ENCODE assay signal across 21 cellular contexts in the genomic region with DNA sequence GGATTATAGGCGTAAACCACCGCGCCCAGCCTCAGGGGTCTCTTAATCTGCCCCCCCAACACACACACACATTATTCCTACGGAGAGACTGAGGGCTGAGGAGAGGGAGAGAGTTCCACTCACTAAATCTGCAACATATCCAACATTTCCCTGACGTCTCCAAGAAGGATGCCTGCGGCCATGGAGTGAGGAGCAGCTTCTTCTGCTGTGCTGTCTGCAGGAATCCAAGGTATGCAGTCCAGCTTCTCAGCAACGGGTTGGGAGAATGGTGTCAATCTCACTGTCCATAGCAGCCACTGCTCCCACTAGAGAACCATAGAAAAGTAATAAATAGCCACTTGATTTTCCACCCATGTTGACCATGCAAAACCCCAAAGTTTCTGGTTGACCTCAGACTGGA. TPM values are rescaled to one million over a fixed set of nuclear protein-coding genes. Genes with fewer than 3 reads are reported as not detected.
A peak's percentile ranks its signal among the peaks of the same experiment; 100 is the strongest.
DNase-seq lines count a peak whose midpoint lies in the region; ATAC-seq and TF ChIP-seq lines count a peak whose summit lies in the region.
"Had no signal": no experiment of that assay in that cellular context is flagged by ENCODE, and none has a peak within 500 bp of the region (broad histone marks: within the 10 kb centered on the region; RNA-seq: fewer than 3 reads in every experiment).

No MANE protein-coding gene starts in this region.

- no peaks in the 10 kb centered on the region for H3K79me2 ChIP-seq in mesendoderm (ENCODE audit: control insufficient read depth, insufficient read depth, low read length)
- H3K79me2 ChIP-seq in GM23248 (ENCODE audit: insufficient read depth), result no peaks in the 10 kb centered on the region

- WGBS in heart left ventricle, 4 donors, result 62 to 70% (median 66%) methylated on average over 7 of the region's 7 CpGs
- no CpG with 5 or more reads among the region's 7 CpGs for WGBS in mesendoderm (ENCODE audit: extremely low coverage, insufficient coverage, low lambda C conversion rate)
- WGBS in GM23248 (ENCODE audit: low coverage in 1 of 2, low lambda C conversion rate in 2 of 2, missing lambda C conversion rate in 2 of 2), 2 experiments, result 75 to 77% methylated on average over 7 of the region's 7 CpGs

- no peak overlapping the region for H2AK5ac ChIP-seq in mesendoderm (ENCODE audit: low read length)

- no peak overlapping the region for H4K5ac ChIP-seq in mesendoderm (ENCODE audit: low read length)

- H4K8ac ChIP-seq in mesendoderm (ENCODE audit: low read depth, low read length), result no peak overlapping the region

- ATAC-seq in left ventricle myocardium superior (no peak), heart left ventricle (no peak), GM21390 (IDR thresholded peaks at IDR 0.05; ENCODE audit: unreplicated experiment) (no peak), HG02610 (IDR thresholded peaks at IDR 0.05; ENCODE audit: unreplicated experiment) (no peak)
- ATAC-seq: SK-N-SH treated with all-trans-retinoic acid at 6 μM for 48 hours had no signal

- TF ChIP-seq POLR2A in heart left ventricle (IDR thresholded peaks at IDR 0.05), result no peak

- peaks cover 0 to 10% (median 0%) of the 10 kb centered on the region in 9 donors for H3K27me3 ChIP-seq in heart left ventricle
- H3K27me3 ChIP-seq in mesendoderm (ENCODE audit: insufficient read depth, low read length, poor library complexity), result no peaks in the 10 kb centered on the region
- no peaks in the 10 kb centered on the region for H3K27me3 ChIP-seq in GM23248 (replicated peaks; ENCODE audit: insufficient read depth)

- H3K23ac ChIP-seq in mesendoderm (ENCODE audit: low read length), result no peak overlapping the region

- H3K4me3 ChIP-seq in heart left ventricle, result no peak overlapping the region
- no peak overlapping the region for H3K4me3 ChIP-seq in mesendoderm (ENCODE audit: low read length)
- no peak overlapping the region for H3K4me3 ChIP-seq in GM23248
- H3K4me3 ChIP-seq: BLaER1 had no signal

- no peaks in the 10 kb centered on the region for H3K79me1 ChIP-seq in mesendoderm (ENCODE audit: low read length)

- no peaks in the 10 kb centered on the region for H3K9me2 ChIP-seq in GM23248 (ENCODE audit: insufficient read depth)

- H3K27ac ChIP-seq in heart left ventricle (no peak overlapping the region), mesendoderm (ENCODE audit: low read depth, low read length) (no peak overlapping the region), GM23248 (no peak overlapping the region)
- H3K27ac ChIP-seq: BLaER1 had no signal

- no peaks in the 10 kb centered on the region for H4K20me1 ChIP-seq in GM23248 (ENCODE audit: insufficient read depth)
- H4K20me1 ChIP-seq: BLaER1 had no signal

- H3K9me3 ChIP-seq in heart left ventricle, result no peaks in the 10 kb centered on the region
- H3K9me3 ChIP-seq in GM23248 (ENCODE audit: low read depth), result no peaks in the 10 kb centered on the region
- H3K9me3 ChIP-seq: BLaER1 had no signal

- H3K4me2 ChIP-seq in mesendoderm (ENCODE audit: low read length) (no peak overlapping the region), GM23248 (ENCODE audit: unreplicated experiment) (no peak overlapping the region)
- H3K4me2 ChIP-seq: BLaER1 had no signal

- intact Hi-C loops in left ventricle myocardium superior (cut with micrococcal nuclease), result no loop called here
- intact Hi-C loops in heart left ventricle (cut with DNase I), result loop anchor here in 3 of 10 donors (10.0 kb wide), 2 partner anchors 88 to 282 kb away; a partner anchor contains a TSS

- H3K36me3 ChIP-seq in heart left ventricle, result no peaks in the 10 kb centered on the region
- no peaks in the 10 kb centered on the region for H3K36me3 ChIP-seq in mesendoderm (ENCODE audit: control insufficient read depth, insufficient read depth, low read length)
- H3K36me3 ChIP-seq in GM23248 (ENCODE audit: low read depth), result no peaks in the 10 kb centered on the region
- H3K36me3 ChIP-seq: BLaER1 had no signal

- H3K18ac ChIP-seq in mesendoderm (ENCODE audit: low read length), result no peak overlapping the region

- TF ChIP-seq CTCF in heart left ventricle (IDR thresholded peaks at IDR 0.05), result no peak

- H2BK5ac ChIP-seq in mesendoderm (ENCODE audit: low read length), result no peak overlapping the region

- H3K4ac ChIP-seq in mesendoderm (ENCODE audit: low read depth, low read length), result no peak overlapping the region

- H3K9ac ChIP-seq in mesendoderm (ENCODE audit: low read length) (no peak overlapping the region), GM23248 (no peak overlapping the region)
- H3K9ac ChIP-seq: BLaER1 had no signal

- DNase-seq in left ventricle myocardium superior, result peak; percentile 9
- DNase-seq in heart left ventricle, result no peak
- DNase-seq in amniotic epithelial cell (ENCODE audit: low read depth), result peak; percentile 25
- peak; percentile 48 for DNase-seq in mesendoderm
- DNase-seq in GM23248, result no peak
- no peak for DNase-seq in SKM-1 (lab: John Stamatoyannopoulos, UW; ENCODE audit: unreplicated experiment)
- DNase-seq: 8988T; DND-41; Karpas-422; MM.1S; NCI-H1105 treated with DMSO at 0.1 percent for 48 hours; NCI-H187; NCI-H526 treated with DMSO at 0.1 percent for 48 hours; NK-92 treated with Interleukin-12 subunit alpha and Interleukin-12 subunit beta, amount 100 ng/mL, for 24 hours; SHP77 treated with DMSO at 0.1 percent for 48 hours had no signal

- 0 out of 2 replicates have a peak, but pooled peaks cover 5% of the 10 kb centered on the region for H3F3A ChIP-seq in GM23248 (ENCODE audit: insufficient read depth)

- no peak overlapping the region for H2AFZ ChIP-seq in GM23248

- peaks cover 0 to 32% (median 12%) of the 10 kb centered on the region in 12 donors for H3K4me1 ChIP-seq in heart left ventricle
- H3K4me1 ChIP-seq in mesendoderm (ENCODE audit: control insufficient read depth, low read depth, low read length), result peaks cover 2% of the 10 kb centered on the region
- H3K4me1 ChIP-seq in GM23248 (ENCODE audit: insufficient read depth), result no peaks in the 10 kb centered on the region

- no peak overlapping the region for H2BK120ac ChIP-seq in mesendoderm (ENCODE audit: low read depth, low read length)

- in situ Hi-C loops in GM23248 (cut with MboI), result no loop called here

- no peak overlapping the region for H3K56ac ChIP-seq in mesendoderm (ENCODE audit: low read length)

- no peak overlapping the region for H2BK15ac ChIP-seq in mesendoderm (replicated peaks; ENCODE audit: low read depth)

RNA-seq across cellular contexts. Expression of a gene that starts 5.1 kb away (rescaled TPM):
- total RNA-seq in left ventricle myocardium superior, result 15.8 TPM
- 10 to 100 TPM in 7 of 9 donors, 1 to 10 TPM in 2; 6.3 to 17.4 (median 13.8) TPM for total RNA-seq in heart left ventricle
- 10 to 100 TPM in 1 of 2 donors, 1 to 10 TPM in 1; 4.8 to 13.3 TPM for polyA plus RNA-seq in heart left ventricle
- 0.44 TPM for polyA plus RNA-seq in mesendoderm (2013, experiment 1 of 2)
- polyA plus RNA-seq in mesendoderm (2013, experiment 2 of 2), result 0.24 TPM
- total RNA-seq in GM23248 (2014; rRNA removed; shearing (Covaris generic)), result not detected in 2 replicates
- 0.24 and 0.71 TPM in 2 replicates for polyA plus RNA-seq in GM23248 (2016; fragmentation: Nextera tagmentation; extraction: Ambion mirVana)

RNA-seq across cellular contexts. Expression of a gene that starts 9.5 kb away (rescaled TPM):
- total RNA-seq in left ventricle myocardium superior (not detected), heart left ventricle (not detected)
- polyA plus RNA-seq in heart left ventricle (not detected), GM23248 (2016; fragmentation: Nextera tagmentation; extraction: Ambion mirVana) (not detected in 2 replicates)
- polyA plus RNA-seq in mesendoderm (2013, experiment 1 of 2), result not detected
- polyA plus RNA-seq in mesendoderm (2013, experiment 2 of 2), result not detected
- not detected in 2 replicates for total RNA-seq in GM23248 (2014; rRNA removed; shearing (Covaris generic))
- total RNA-seq: H4, RPMI7951 had no signal

RNA-seq across cellular contexts. Expression of a gene that starts 41.0 kb away (rescaled TPM):
- total RNA-seq in left ventricle myocardium superior (5.7 TPM), heart left ventricle (10 to 100 TPM in 1 of 9 donors, 1 to 10 TPM in 8; 4.3 to 13.4 (median 7.1) TPM)
- polyA plus RNA-seq in heart left ventricle (10 to 100 TPM in 1 of 2 donors, 1 to 10 TPM in 1; 6.1 to 14.3 TPM), GM23248 (2016; fragmentation: Nextera tagmentation; extraction: Ambion mirVana) (6.0 and 7.1 TPM in 2 replicates)
- 4.3 TPM for polyA plus RNA-seq in mesendoderm (2013, experiment 1 of 2)
- 4.5 TPM for polyA plus RNA-seq in mesendoderm (2013, experiment 2 of 2)
- total RNA-seq in GM23248 (2014; rRNA removed; shearing (Covaris generic)), result 6.6 and 8.1 TPM in 2 replicates

RNA-seq across cellular contexts. Expression of a gene that starts 43.6 kb away (rescaled TPM):
- total RNA-seq in left ventricle myocardium superior (992 TPM), heart left ventricle (1,000 to 10,000 TPM in 6 of 9 donors, 100 to 1,000 TPM in 3; 836 to 1,525 (median 1,097) TPM)
- polyA plus RNA-seq in heart left ventricle (1,000 to 10,000 TPM; 1,669 to 2,599 TPM), GM23248 (2016; fragmentation: Nextera tagmentation; extraction: Ambion mirVana) (892 and 903 TPM in 2 replicates)
- 2,776 TPM for polyA plus RNA-seq in mesendoderm (2013, experiment 1 of 2)
- 2,856 TPM for polyA plus RNA-seq in mesendoderm (2013, experiment 2 of 2)
- 1,500 and 1,636 TPM in 2 replicates for total RNA-seq in GM23248 (2014; rRNA removed; shearing (Covaris generic))

Comparison
In these comparisons a context has a peak if more than half of its experiments do, and no peak if none do; other contexts are left out.
1. DNase-seq: peak in left ventricle myocardium superior (single experiment), amniotic epithelial cell (single experiment) and mesendoderm (single experiment); none in heart left ventricle (0 of 5), GM23248 (single experiment) and SKM-1 (single experiment).